8 cellular contexts compared by ENCODE assay signal in genomic region chr17:44122825-44123355, GRCh38. TPM values are rescaled to one million over a fixed set of nuclear protein-coding genes. Genes with fewer than 3 reads are reported as not detected.
DNase-seq lines count a peak whose midpoint lies in the region; ATAC-seq and TF ChIP-seq lines count a peak whose summit lies in the region.

No MANE protein-coding gene starts in this region.

- intact Hi-C loops in CD4-positive, alpha-beta T cell (cut with DNase I, micrococcal nuclease) = loop anchor here (1.0 to 10.0 kb wide), 7 partner anchors 18 to 1448 kb away; partner anchors contain the start of genes TMUB2 (in 2 of the 2), HROB (in 1 of the 2), LSM12 (in 1 of the 2) and PLEKHH3 (in 1 of the 2)
- intact Hi-C loops in mammary epithelial cell (cut with micrococcal nuclease) = loop anchor here (5.0 to 10.0 kb wide), 3 partner anchors 36 to 212 kb away; no protein-coding TSS in a partner anchor
- intact Hi-C loops in mucosa of descending colon (cut with DNase I, micrococcal nuclease) = no loop called here
- intact Hi-C loops in aorta (cut with DNase I) = loop anchor here in 1 of 2 donors (1.0 to 10.0 kb wide), 3 partner anchors 15 to 218 kb away; partner anchors contain the start of gene MPP2

- no peaks in the 10 kb centered on the region for H3K9me3 ChIP-seq in CD4-positive, alpha-beta T cell (ENCODE audit: control insufficient read depth, low read length)
- H3K9me3 ChIP-seq in mammary epithelial cell (replicated peaks; ENCODE audit: insufficient read depth, low read length) (no peaks in the 10 kb centered on the region), mucosa of descending colon (no peaks in the 10 kb centered on the region), aorta (ENCODE audit: control insufficient read depth, low read length) (no peaks in the 10 kb centered on the region)

- H3K4me1 ChIP-seq in mammary epithelial cell (ENCODE audit: insufficient read depth, low read length) (peaks cover 18% of the 10 kb centered on the region), mucosa of descending colon (ENCODE audit: low read depth) (peaks cover 14% of the 10 kb centered on the region), aorta (ENCODE audit: control insufficient read depth in 1 of 2, insufficient read depth in 2 of 2, low read length in 2 of 2) (no peaks in the 10 kb centered on the region)

- H3K9ac ChIP-seq in mammary epithelial cell (ENCODE audit: insufficient read depth, low read length) = peak overlapping the region; percentile 51

- POLR2A ChIA-PET in CD4-positive, alpha-beta T cell (lab: Charles Lee) = interaction anchor here (0.7 to 2.5 kb wide), 24 partner anchors 9 to 1039 kb away, joined by 3 to 35 read pairs (median 4); partner anchors contain the start of genes ATXN7L3, DBF4B, EFTUD2 and GPATCH8

- BruUV-seq in mammary epithelial cell (replicated peaks; lab: Mats Ljungman, UMichigan) = no TSS peak

- WGBS in mammary epithelial cell (ENCODE audit: low coverage, missing lambda C conversion rate) = 1% methylated on average over 14 of the region's 32 CpGs
- WGBS in aorta, 2 donors = 0 to 1% methylated on average over 27 to 32 of the region's 32 CpGs

- H3K4me2 ChIP-seq in mammary epithelial cell (ENCODE audit: insufficient read depth, low read depth, low read length) = peak overlapping the region; percentile 88

- dilution Hi-C loops in mammary epithelial cell (cut with HindIII; ENCODE audit: low sequenced_read_pairs) = no loop called here

- in situ Hi-C loops in mammary epithelial cell (cut with MboI; ENCODE audit: low sequenced_read_pairs in 2 of 2) = no loop called here

- no peaks in the 10 kb centered on the region for H3K36me3 ChIP-seq in mammary epithelial cell (ENCODE audit: insufficient read depth, low read length)
- no peaks in the 10 kb centered on the region for H3K36me3 ChIP-seq in mucosa of descending colon (ENCODE audit: low read depth)
- no peaks in the 10 kb centered on the region for H3K36me3 ChIP-seq in aorta (ENCODE audit: control insufficient read depth in 1 of 2, insufficient read depth in 2 of 2, low read length in 1 of 2)

- peaks cover 53% of the 10 kb centered on the region for H3K4me1 Mint-ChIP-seq in CD4-positive, alpha-beta T cell (ENCODE audit: low read depth)

- no peaks in the 10 kb centered on the region for H4K20me1 ChIP-seq in mammary epithelial cell (ENCODE audit: insufficient read depth, low read length)

- H3K9me3 Mint-ChIP-seq in CD4-positive, alpha-beta T cell = no peaks in the 10 kb centered on the region

- no peaks in the 10 kb centered on the region for H3K79me2 ChIP-seq in mammary epithelial cell (ENCODE audit: insufficient read depth, low read length)

- peak; percentile 17 for ATAC-seq in CD4-positive, alpha-beta T cell (ENCODE audit: poor library complexity)
- ATAC-seq in GM21576 (IDR thresholded peaks at IDR 0.05; ENCODE audit: unreplicated experiment) = peak; percentile 17
- ATAC-seq in mucosa of descending colon = no peak
- peak; percentile 27 for ATAC-seq in aorta (ENCODE audit: low FRiP score)

- H3K27ac ChIP-seq in CD4-positive, alpha-beta T cell (ENCODE audit: low read depth, low read length) = peak overlapping the region; percentile 83
- H3K27ac ChIP-seq in mammary epithelial cell (ENCODE audit: insufficient read depth, low read depth, low read length) (no peak overlapping the region), aorta (ENCODE audit: low read depth in 1 of 2, low read length in 2 of 2) (peak overlapping the region; percentile 69 to 76)

- peak overlapping the region; percentile 99 for H3K4me3 Mint-ChIP-seq in CD4-positive, alpha-beta T cell

- peak in 5 of 10 experiments; percentile 14 to 51 (median 27) for DNase-seq in CD4-positive, alpha-beta T cell
- DNase-seq in NCI-H69 (lab: John Stamatoyannopoulos, UW) = peak; percentile 51
- no peak for DNase-seq in mammary epithelial cell
- DNase-seq in mucosa of descending colon = peak in 2 of 3 donors; percentile 31 to 72
- DNase-seq in aorta = no peak
- DNase-seq in D341Med (ENCODE audit: low spot score) = no peak
- DNase-seq in COR-L47 (lab: John Stamatoyannopoulos, UW) = no peak

- H3K4me3 ChIP-seq in mammary epithelial cell (replicated peaks in 1 of 3; ENCODE audit: insufficient read depth in 1 of 3, low read depth in 2 of 3, low read length in 3 of 3) (peak overlapping the region; percentile 53 to 65 (median 62)), mucosa of descending colon (peak overlapping the region; percentile 93), aorta (ENCODE audit: low read length in 2 of 2) (peak overlapping the region; percentile 96 to 98)

- no peak for TF ChIP-seq CTCF in CD4-positive, alpha-beta T cell (IDR thresholded peaks at IDR 0.05)
- TF ChIP-seq CTCF in mammary epithelial cell (conservative IDR thresholded peaks at IDR 0.05 in 1 of 2, IDR thresholded peaks at IDR 0.05 in 1 of 2; ENCODE audit: extremely low read depth in 1 of 2, insufficient read depth in 1 of 2, low read depth in 1 of 2, low read length in 2 of 2) (no peak), mucosa of descending colon (IDR thresholded peaks at IDR 0.05) (no peak)

- H3K27me3 ChIP-seq in CD4-positive, alpha-beta T cell (ENCODE audit: control insufficient read depth, insufficient read depth, low read length) = no peaks in the 10 kb centered on the region
- H3K27me3 ChIP-seq in mammary epithelial cell (ENCODE audit: insufficient read depth, low read length) (no peaks in the 10 kb centered on the region), aorta (ENCODE audit: control insufficient read depth in 1 of 2, insufficient read depth in 2 of 2, low read length in 1 of 2) (no peaks in the 10 kb centered on the region)

- H3K27me3 Mint-ChIP-seq in CD4-positive, alpha-beta T cell = no peaks in the 10 kb centered on the region

- CTCF ChIA-PET in CD4-positive, alpha-beta T cell (lab: Charles Lee) = interaction anchor here (0.6 to 2.3 kb wide), 15 partner anchors 15 to 222 kb away, joined by 3 to 12 read pairs (median 5); partner anchors contain the start of genes GRN and HROB
- CTCF ChIA-PET in mammary epithelial cell (lab: Charles Lee; ENCODE audit: low non-redundant PET) = interaction anchor here (0.6 to 0.9 kb wide), 4 partner anchors 11 to 57 kb away, joined by 4 to 11 read pairs (median 6); partner anchors contain the start of gene LSM12

- H3K27ac Mint-ChIP-seq in CD4-positive, alpha-beta T cell = peak overlapping the region; percentile 99

- peaks cover 16% of the 10 kb centered on the region for H3K36me3 Mint-ChIP-seq in CD4-positive, alpha-beta T cell (ENCODE audit: low read depth)

- peak overlapping the region; percentile 95 for H2AFZ ChIP-seq in mammary epithelial cell (ENCODE audit: low read depth, low read length)

RNA-seq across cellular contexts. Expression of gene HDAC5, which starts 0.6 kb away (rescaled TPM):
- 10 to 100 TPM; 92.0 to 92.5 TPM for total RNA-seq in CD4-positive, alpha-beta T cell
- 10 to 100 TPM in 1 of 2 donors, 1 to 10 TPM in 1; 9.9 to 21.8 TPM for total RNA-seq in mammary epithelial cell
- polyA plus RNA-seq in mammary epithelial cell = 9.1 TPM
- polyA minus RNA-seq in mammary epithelial cell = 3.9 TPM
- 10 to 100 TPM; 18.9 to 48.3 (median 32.4) TPM for total RNA-seq in mucosa of descending colon
- 10 to 100 TPM; 69.7 to 82.6 TPM for total RNA-seq in aorta
- 10 to 100 TPM; 28.9 to 83.4 TPM for polyA plus RNA-seq in aorta

RNA-seq across cellular contexts. Expression of gene HROB, which starts 18.8 kb away (rescaled TPM):
- 1 to 10 TPM; 1.6 TPM for total RNA-seq in CD4-positive, alpha-beta T cell
- 10 to 100 TPM in 1 of 2 donors, 1 to 10 TPM in 1; 3.0 to 10.3 TPM for total RNA-seq in mammary epithelial cell
- polyA plus RNA-seq in mammary epithelial cell = 9.9 TPM
- polyA minus RNA-seq in mammary epithelial cell = 49.6 TPM
- total RNA-seq in mucosa of descending colon = 1 to 10 TPM; 1.5 to 3.0 (median 1.8) TPM
- 1 to 10 TPM in 1 of 2 donors, under 1 TPM in 1; 0.58 to 1.3 TPM for total RNA-seq in aorta
- 1 to 10 TPM in 1 of 2 donors, not detected in 1; 1.7 TPM for polyA plus RNA-seq in aorta

RNA-seq across cellular contexts. Expression of gene ASB16, which starts 47.6 kb away (rescaled TPM):
- total RNA-seq in CD4-positive, alpha-beta T cell = under 1 TPM in 1 of 2 experiments, not detected in 1; 0.11 TPM
- not detected for total RNA-seq in mammary epithelial cell
- not detected for polyA plus RNA-seq in mammary epithelial cell
- not detected for polyA minus RNA-seq in mammary epithelial cell
- total RNA-seq in mucosa of descending colon = 1 to 10 TPM in 1 of 3 donors, under 1 TPM in 1, not detected in 1; 0.29 to 1.7 TPM
- 1 to 10 TPM; 1.4 to 2.1 TPM for total RNA-seq in aorta
- polyA plus RNA-seq in aorta = 1 to 10 TPM in 1 of 2 donors, under 1 TPM in 1; 0.88 to 1.4 TPM

RNA-seq across cellular contexts. Expression of gene G6PC3, which starts 52.4 kb away (rescaled TPM):
- total RNA-seq in CD4-positive, alpha-beta T cell = 1 to 10 TPM; 5.6 to 5.8 TPM
- total RNA-seq in mammary epithelial cell (10 to 100 TPM; 20.5 to 70.7 TPM), mucosa of descending colon (10 to 100 TPM; 29.5 to 48.1 (median 30.0) TPM), aorta (10 to 100 TPM; 30.3 to 32.5 TPM)
- polyA plus RNA-seq in mammary epithelial cell (134 TPM), aorta (10 to 100 TPM; 22.7 to 40.0 TPM)
- polyA minus RNA-seq in mammary epithelial cell = 134 TPM

RNA-seq across cellular contexts. Expression of gene LSM12, which starts 56.4 kb away (rescaled TPM):
- 10 to 100 TPM; 34.6 to 36.1 TPM for total RNA-seq in CD4-positive, alpha-beta T cell
- total RNA-seq in mammary epithelial cell = 10 to 100 TPM; 51.2 to 79.2 TPM
- 62.2 TPM for polyA plus RNA-seq in mammary epithelial cell
- polyA minus RNA-seq in mammary epithelial cell = 112 TPM
- total RNA-seq in mucosa of descending colon = 10 to 100 TPM; 45.1 to 63.5 (median 48.2) TPM
- 10 to 100 TPM; 36.9 to 43.4 TPM for total RNA-seq in aorta
- 10 to 100 TPM; 19.0 to 19.8 TPM for polyA plus RNA-seq in aorta

Comparison
In these comparisons a context has a peak if more than half of its experiments do, and no peak if none do; other contexts are left out.
1. DNase-seq: peak in NCI-H69 (single experiment) and mucosa of descending colon (2 of 3); none in mammary epithelial cell (single experiment), aorta (0 of 2), D341Med (single experiment) and COR-L47 (single experiment).
2. intact Hi-C loops: an anchor here in CD4-positive, alpha-beta T cell (1.0 to 10.0 kb wide) and mammary epithelial cell (5.0 to 10.0 kb wide); none called in mucosa of descending colon.
3. Peak in every context shown above with its lines, with median percentiles within 50 percentile points of each other: H3K4me3 ChIP-seq.